In genomic region chr10:80289451-80290287, GRCh38 we compare ENCODE assay signal across 1 cellular context.
TF ChIP-seq lines count a peak whose summit lies in the region.

MAT1A (minus strand) TSS chr10:80289658; CDS start chr10:80289423, 235 bp downstream.

TF ChIP-seq in HepG2, 621 proteins besides CTCF, POLR2A, EP300 and RAD21 (continued from another document and continues in another):
- TF ChIP-seq, protein P1, sequence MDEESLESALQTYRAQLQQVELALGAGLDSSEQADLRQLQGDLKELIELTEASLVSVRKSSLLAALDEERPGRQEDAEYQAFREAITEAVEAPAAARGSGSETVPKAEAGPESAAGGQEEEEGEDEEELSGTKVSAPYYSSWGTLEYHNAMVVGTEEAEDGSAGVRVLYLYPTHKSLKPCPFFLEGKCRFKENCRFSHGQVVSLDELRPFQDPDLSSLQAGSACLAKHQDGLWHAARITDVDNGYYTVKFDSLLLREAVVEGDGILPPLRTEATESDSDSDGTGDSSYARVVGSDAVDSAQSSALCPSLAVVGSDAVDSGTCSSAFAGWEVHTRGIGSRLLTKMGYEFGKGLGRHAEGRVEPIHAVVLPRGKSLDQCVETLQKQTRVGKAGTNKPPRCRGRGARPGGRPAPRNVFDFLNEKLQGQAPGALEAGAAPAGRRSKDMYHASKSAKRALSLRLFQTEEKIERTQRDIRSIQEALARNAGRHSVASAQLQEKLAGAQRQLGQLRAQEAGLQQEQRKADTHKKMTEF (CRISPR knock-in tag; IDR thresholded peaks at IDR 0.05), result 0 out of 2 replicates have a peak, but pooled peaks have one; percentile 20
- TF ChIP-seq, protein P2, sequence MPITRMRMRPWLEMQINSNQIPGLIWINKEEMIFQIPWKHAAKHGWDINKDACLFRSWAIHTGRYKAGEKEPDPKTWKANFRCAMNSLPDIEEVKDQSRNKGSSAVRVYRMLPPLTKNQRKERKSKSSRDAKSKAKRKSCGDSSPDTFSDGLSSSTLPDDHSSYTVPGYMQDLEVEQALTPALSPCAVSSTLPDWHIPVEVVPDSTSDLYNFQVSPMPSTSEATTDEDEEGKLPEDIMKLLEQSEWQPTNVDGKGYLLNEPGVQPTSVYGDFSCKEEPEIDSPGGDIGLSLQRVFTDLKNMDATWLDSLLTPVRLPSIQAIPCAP (CRISPR knock-in tag; IDR thresholded peaks at IDR 0.05; ENCODE audit: low read depth), result 0 out of 2 replicates have a peak, but pooled peaks have one; percentile 80
- TF ChIP-seq, protein P3, sequence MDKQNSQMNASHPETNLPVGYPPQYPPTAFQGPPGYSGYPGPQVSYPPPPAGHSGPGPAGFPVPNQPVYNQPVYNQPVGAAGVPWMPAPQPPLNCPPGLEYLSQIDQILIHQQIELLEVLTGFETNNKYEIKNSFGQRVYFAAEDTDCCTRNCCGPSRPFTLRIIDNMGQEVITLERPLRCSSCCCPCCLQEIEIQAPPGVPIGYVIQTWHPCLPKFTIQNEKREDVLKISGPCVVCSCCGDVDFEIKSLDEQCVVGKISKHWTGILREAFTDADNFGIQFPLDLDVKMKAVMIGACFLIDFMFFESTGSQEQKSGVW (CRISPR knock-in tag; IDR thresholded peaks at IDR 0.05; ENCODE audit: borderline replicate concordance), result no peak
- TF ChIP-seq ARHGAP35 (CRISPR knock-in tag; IDR thresholded peaks at IDR 0.05; ENCODE audit: borderline replicate concordance) (no peak), ERF (CRISPR knock-in tag; IDR thresholded peaks at IDR 0.05) (no peak; the same call in 1 of the 2 replicates), DNMT1 (CRISPR knock-in tag; IDR thresholded peaks at IDR 0.05) (no peak), ZNF224 (CRISPR knock-in tag; IDR thresholded peaks at IDR 0.05) (no peak), ASH2L (IDR thresholded peaks at IDR 0.05; ENCODE audit: insufficient read length, low read depth, low read length) (peak; percentile 65), KDM5A (IDR thresholded peaks at IDR 0.05; ENCODE audit: borderline replicate concordance, low read length) (peak; percentile 35; the same call in 1 of the 2 replicates), ZSCAN9 (CRISPR knock-in tag; IDR thresholded peaks at IDR 0.05; ENCODE audit: borderline replicate concordance) (peak; percentile 51; the same call in 1 of the 2 replicates), ZNF430 (CRISPR knock-in tag; IDR thresholded peaks at IDR 0.05) (peak; percentile 39; the same call in 1 of the 2 replicates), ARID2 (CRISPR knock-in tag; IDR thresholded peaks at IDR 0.05; ENCODE audit: borderline replicate concordance) (peak; percentile 73; the same call in 1 of the 2 replicates), NBN (conservative IDR thresholded peaks at IDR 0.05) (no peak), ZNF343 (CRISPR knock-in tag; IDR thresholded peaks at IDR 0.05) (0 out of 2 replicates have a peak, but pooled peaks have one; percentile 15), ZNF281 (CRISPR knock-in tag; IDR thresholded peaks at IDR 0.05; ENCODE audit: borderline replicate concordance) (peak; percentile 10; the same call in 1 of the 2 replicates), ZNF124 (CRISPR knock-in tag; IDR thresholded peaks at IDR 0.05) (no peak), PRMT3 (CRISPR knock-in tag; IDR thresholded peaks at IDR 0.05; ENCODE audit: borderline replicate concordance, low read depth) (no peak), IRF9 (CRISPR knock-in tag; IDR thresholded peaks at IDR 0.05; ENCODE audit: borderline replicate concordance) (peak; percentile 40; the same call in 1 of the 2 replicates), HMGXB4 (CRISPR knock-in tag; IDR thresholded peaks at IDR 0.05; ENCODE audit: borderline replicate concordance in 1 of 2, low read depth in 1 of 2) (peak in 1 of 2 experiments; percentile 45; a peak in 1 of 4 replicates), CREB1 (IDR thresholded peaks at IDR 0.05) (no peak), CREB1 (CRISPR knock-in tag; IDR thresholded peaks at IDR 0.05) (no peak; the same call in 1 of the 2 replicates), NKX3-1 (CRISPR knock-in tag; IDR thresholded peaks at IDR 0.05) (no peak), IRF2 (CRISPR knock-in tag; IDR thresholded peaks at IDR 0.05) (peak; percentile 97), AGO1 (IDR thresholded peaks at IDR 0.05; ENCODE audit: low read depth, low read length, poor library complexity, severe bottlenecking) (no peak), HMG20A (CRISPR knock-in tag; IDR thresholded peaks at IDR 0.05; ENCODE audit: borderline replicate concordance) (no peak), ZBTB25 (CRISPR knock-in tag; IDR thresholded peaks at IDR 0.05) (no peak), ZBTB20 (CRISPR knock-in tag; IDR thresholded peaks at IDR 0.05; ENCODE audit: borderline replicate concordance, low read depth) (no peak), HOXA9 (CRISPR knock-in tag; IDR thresholded peaks at IDR 0.05; ENCODE audit: borderline replicate concordance) (no peak), ZNF746 (CRISPR knock-in tag; IDR thresholded peaks at IDR 0.05) (peak; percentile 92), YEATS2 (CRISPR knock-in tag; IDR thresholded peaks at IDR 0.05; ENCODE audit: borderline replicate concordance) (peak; percentile 42; the same call in 1 of the 2 replicates), ZNF574 (CRISPR knock-in tag; IDR thresholded peaks at IDR 0.05) (peak; percentile 55), PLRG1 (conservative IDR thresholded peaks at IDR 0.05) (no peak), HNRNPK (IDR thresholded peaks at IDR 0.05; ENCODE audit: low read depth, low read length, poor library complexity, severe bottlenecking) (no peak), FOXK1 (CRISPR knock-in tag; IDR thresholded peaks at IDR 0.05; ENCODE audit: borderline replicate concordance, low read depth) (peak; percentile 64; the same call in 1 of the 2 replicates), SIN3A (IDR thresholded peaks at IDR 0.05; ENCODE audit: borderline replicate concordance, low read depth, low read length) (peak; percentile 83), ZNF598 (CRISPR knock-in tag; IDR thresholded peaks at IDR 0.05; ENCODE audit: borderline replicate concordance) (no peak), MZF1 (CRISPR knock-in tag; IDR thresholded peaks at IDR 0.05; ENCODE audit: borderline replicate concordance) (no peak), HNRNPH1 (optimal IDR thresholded peaks at IDR 0.05; ENCODE audit: low read depth, low read length) (no peak), SATB2 (CRISPR knock-in tag; IDR thresholded peaks at IDR 0.05) (no peak), ZNF607 (CRISPR knock-in tag; IDR thresholded peaks at IDR 0.05; ENCODE audit: borderline replicate concordance) (peak; percentile 64; the same call in 1 of the 2 replicates), TCF7L2 (IDR thresholded peaks at IDR 0.05; ENCODE audit: low read depth, low read length) (no peak), ZNF333 (CRISPR knock-in tag; IDR thresholded peaks at IDR 0.05; ENCODE audit: borderline replicate concordance) (peak; percentile 92; the same call in 1 of the 2 replicates), ZMYM2 (CRISPR knock-in tag; IDR thresholded peaks at IDR 0.05) (no peak), BORCS8-MEF2B (CRISPR knock-in tag; IDR thresholded peaks at IDR 0.05) (peak; percentile 72; the same call in 1 of the 2 replicates), ZNF34 (CRISPR knock-in tag; IDR thresholded peaks at IDR 0.05; ENCODE audit: borderline replicate concordance) (0 out of 2 replicates have a peak, but pooled peaks have one; percentile 60), ZMAT5 (CRISPR knock-in tag; IDR thresholded peaks at IDR 0.05; ENCODE audit: borderline replicate concordance, low read depth) (no peak), ZNF576 (CRISPR knock-in tag; IDR thresholded peaks at IDR 0.05) (no peak), SCMH1 (CRISPR knock-in tag; IDR thresholded peaks at IDR 0.05; ENCODE audit: borderline replicate concordance) (no peak), ZNF788 (CRISPR knock-in tag; IDR thresholded peaks at IDR 0.05; ENCODE audit: borderline replicate concordance) (0 out of 2 replicates have a peak, but pooled peaks have one; percentile 30), DPF2 (CRISPR knock-in tag; IDR thresholded peaks at IDR 0.05; ENCODE audit: borderline replicate concordance, low read depth) (no peak), ZNF597 (CRISPR knock-in tag; IDR thresholded peaks at IDR 0.05) (no peak)
- TF ChIP-seq, protein P4, sequence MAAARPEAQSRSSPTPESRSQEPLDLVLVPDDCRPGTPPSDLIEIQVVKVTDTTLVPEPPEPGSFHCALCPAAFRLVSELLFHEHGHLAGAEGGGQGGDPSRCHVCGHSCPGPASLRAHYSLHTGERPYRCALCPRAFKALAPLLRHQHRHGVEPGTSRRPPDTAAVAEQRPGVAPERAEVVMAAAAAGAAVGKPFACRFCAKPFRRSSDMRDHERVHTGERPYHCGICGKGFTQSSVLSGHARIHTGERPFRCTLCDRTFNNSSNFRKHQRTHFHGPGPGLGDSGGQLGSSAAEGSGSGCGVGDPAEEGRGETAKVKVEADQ (CRISPR knock-in tag; IDR thresholded peaks at IDR 0.05; ENCODE audit: borderline replicate concordance), result no peak
